ENCODE assay signal across 12 cellular contexts in the genomic region with DNA sequence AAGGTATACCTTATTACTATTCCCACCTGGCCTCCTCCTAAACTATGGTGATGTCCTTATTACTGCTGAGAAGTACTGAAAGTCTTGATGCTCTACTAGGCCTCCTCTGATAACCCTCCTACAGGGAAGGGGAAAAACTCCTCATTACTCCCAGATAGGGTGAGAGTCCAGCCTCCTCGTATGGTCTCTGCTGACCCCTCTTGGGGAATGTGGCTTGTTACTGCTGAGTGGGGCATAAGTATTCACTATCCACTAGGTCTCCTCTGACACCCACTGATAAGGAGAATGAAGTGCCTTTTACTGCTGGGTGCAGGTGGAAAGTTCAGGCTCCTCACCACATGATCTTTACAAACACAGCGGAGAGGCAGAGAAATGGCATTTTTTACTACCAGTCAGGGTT.
DNase-seq lines count a peak whose midpoint lies in the region; ATAC-seq and TF ChIP-seq lines count a peak whose summit lies in the region.
"Had no signal": no experiment of that assay in that cellular context is flagged by ENCODE, and none has a peak within 500 bp of the region (broad histone marks: within the 10 kb centered on the region; RNA-seq: fewer than 3 reads in every experiment).

No MANE protein-coding gene starts in this region.

- peaks cover 2 to 11% (median 9%) of the 10 kb centered on the region in 5 experiments for H3K9me3 Mint-ChIP-seq in brain
- H3K9me3 Mint-ChIP-seq in activated CD4-positive, alpha-beta T cell treated with anti-CD3 and anti-CD28 coated beads, Interleukin-2, amount 10 ng/mL, durations not matched to agents 7 days and 5 days, result peaks cover 18% of the 10 kb centered on the region

- no peak overlapping the region for H3K4me3 Mint-ChIP-seq in brain
- H3K4me3 Mint-ChIP-seq in activated CD4-positive, alpha-beta T cell treated with anti-CD3 and anti-CD28 coated beads, Interleukin-2, amount 10 ng/mL, durations not matched to agents 7 days and 5 days, result no peak overlapping the region
- H3K4me3 Mint-ChIP-seq: activated naive CD4-positive, alpha-beta T cell treated with anti-CD3 and anti-CD28 coated beads for 36 hours had no signal

- no peaks in the 10 kb centered on the region for H3K4me1 Mint-ChIP-seq in brain
- no peaks in the 10 kb centered on the region for H3K4me1 Mint-ChIP-seq in activated CD4-positive, alpha-beta T cell treated with anti-CD3 and anti-CD28 coated beads, Interleukin-2, amount 10 ng/mL, durations not matched to agents 7 days and 5 days

- DNase-seq in AG09319 (ENCODE audit: extremely low read depth, low read depth) (no peak), HFF-Myc (ENCODE audit: extremely low read depth, low read depth) (no peak), iris pigment epithelial cell (ENCODE audit: low read depth) (peak; percentile 26)
- no peak for DNase-seq in stimulated activated CD4-positive, alpha-beta T cell treated with anti-CD3 and anti-CD28 coated beads, Interleukin-4, amount 100 ng/mL, for 24 hours
- DNase-seq in activated CD4-positive, alpha-beta T cell treated with anti-CD3 and anti-CD28 coated beads, Interleukin-2, amount 10 ng/mL, durations not matched to agents 7 days and 5 days, result no peak
- DNase-seq: activated CD4-positive, alpha-beta T cell treated with anti-CD3 and anti-CD28 coated beads for 48 hours; activated naive CD4-positive, alpha-beta T cell treated with anti-CD3 and anti-CD28 coated beads for 36 hours; Karpas-422 had no signal

- H3K27ac Mint-ChIP-seq in brain, result no peak overlapping the region
- no peak overlapping the region for H3K27ac Mint-ChIP-seq in activated CD4-positive, alpha-beta T cell treated with anti-CD3 and anti-CD28 coated beads, Interleukin-2, amount 10 ng/mL, durations not matched to agents 7 days and 5 days
- H3K27ac Mint-ChIP-seq: activated naive CD4-positive, alpha-beta T cell treated with anti-CD3 and anti-CD28 coated beads for 36 hours had no signal

- H3K4me3 ChIP-seq in HFF-Myc (replicated peaks; ENCODE audit: low read depth, low read length), result no peak overlapping the region
- H3K4me3 ChIP-seq: suprapubic skin had no signal

- POLR2A ChIA-PET in activated CD4-positive, alpha-beta T cell treated with anti-CD3 and anti-CD28 coated beads, Interleukin-2, amount 10 ng/mL, durations not matched to agents 7 days and 5 days (lab: Charles Lee), result no interaction called here

- CTCF ChIA-PET in activated CD4-positive, alpha-beta T cell treated with anti-CD3 and anti-CD28 coated beads, Interleukin-2, amount 10 ng/mL, durations not matched to agents 7 days and 5 days (lab: Charles Lee), result no interaction called here

- peaks cover 4% of the 10 kb centered on the region for H3K27me3 Mint-ChIP-seq in brain
- no peaks in the 10 kb centered on the region for H3K27me3 Mint-ChIP-seq in activated CD4-positive, alpha-beta T cell treated with anti-CD3 and anti-CD28 coated beads, Interleukin-2, amount 10 ng/mL, durations not matched to agents 7 days and 5 days

- no peaks in the 10 kb centered on the region for H3K36me3 Mint-ChIP-seq in brain
- no peaks in the 10 kb centered on the region for H3K36me3 Mint-ChIP-seq in activated CD4-positive, alpha-beta T cell treated with anti-CD3 and anti-CD28 coated beads, Interleukin-2, amount 10 ng/mL, durations not matched to agents 7 days and 5 days (ENCODE audit: low read depth)

- TF ChIP-seq CTCF in AG09319 (IDR thresholded peaks at IDR 0.05; ENCODE audit: low read depth, low read length) (peak; percentile 20), HFF-Myc (IDR thresholded peaks at IDR 0.05; ENCODE audit: low read depth, low read length, missing control alignments) (peak; percentile 49), brain (conservative IDR thresholded peaks at IDR 0.05) (peak; percentile 34 to 52)

- no peak for ATAC-seq in HG03439 (IDR thresholded peaks at IDR 0.05; ENCODE audit: unreplicated experiment)
- ATAC-seq in GM18511 (IDR thresholded peaks at IDR 0.05; ENCODE audit: unreplicated experiment), result no peak
